ENCODE assay signal across 13 cellular contexts in the genomic region with DNA sequence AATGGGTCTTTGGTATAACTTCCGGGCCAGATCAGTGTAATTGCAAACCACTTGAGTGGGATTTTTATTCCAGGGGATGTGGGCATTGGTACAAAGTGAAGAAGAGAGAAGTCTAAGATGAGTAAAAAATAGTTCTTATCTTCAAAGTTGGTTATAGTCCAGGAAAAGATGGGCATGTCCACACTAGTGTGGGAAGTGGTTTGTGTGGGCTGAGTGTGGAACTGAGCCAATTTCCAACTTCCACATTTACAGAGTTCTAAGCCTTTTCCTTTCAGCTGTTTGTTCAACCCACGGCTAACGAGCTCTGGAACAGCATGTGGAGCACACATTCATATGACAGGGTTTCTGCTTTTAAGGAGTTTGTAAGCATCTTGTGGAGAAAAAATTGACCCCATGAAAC.
DNase-seq lines count a peak whose midpoint lies in the region; ATAC-seq, FAIRE-seq and TF ChIP-seq lines count a peak whose summit lies in the region.
"Had no signal": no experiment of that assay in that cellular context is flagged by ENCODE, and none has a peak within 500 bp of the region (broad histone marks: within the 10 kb centered on the region; RNA-seq: fewer than 3 reads in every experiment).

No MANE protein-coding gene starts in this region.

- H3K4me3 Mint-ChIP-seq in type B pancreatic cell (no peak overlapping the region), endodermal cell (no peak overlapping the region)

- H3K27me3 ChIP-seq in bronchial epithelial cell (ENCODE audit: control insufficient read depth, insufficient read depth, low read length) = no peaks in the 10 kb centered on the region
- H3K27me3 ChIP-seq in endodermal cell (ENCODE audit: control insufficient read depth, insufficient read depth, low read length, poor library complexity, severe bottlenecking) = no peaks in the 10 kb centered on the region
- H3K27me3 ChIP-seq: esophagus squamous epithelium, vagina had no signal

- H3K9me3 ChIP-seq in endodermal cell (ENCODE audit: control insufficient read depth, low read length) = no peaks in the 10 kb centered on the region
- H3K9me3 ChIP-seq: esophagus squamous epithelium, vagina had no signal

- no peak overlapping the region for H3K9ac ChIP-seq in endodermal cell (ENCODE audit: extremely low read depth, low read length, poor library complexity, severe bottlenecking)

- H3K27ac ChIP-seq in endodermal cell (ENCODE audit: low read depth, low read length) = no peak overlapping the region
- H3K27ac ChIP-seq: esophagus squamous epithelium, vagina had no signal

- H3K9me3 Mint-ChIP-seq in type B pancreatic cell = no peaks in the 10 kb centered on the region
- no peaks in the 10 kb centered on the region for H3K9me3 Mint-ChIP-seq in endodermal cell

- H3K4me1 Mint-ChIP-seq in type B pancreatic cell (ENCODE audit: unreplicated experiment) (no peaks in the 10 kb centered on the region), endodermal cell (peaks cover 2% of the 10 kb centered on the region)

- H3K27ac Mint-ChIP-seq in type B pancreatic cell (no peak overlapping the region), endodermal cell (no peak overlapping the region)

- H3K4me3 ChIP-seq in bronchial epithelial cell (ENCODE audit: low read depth, low read length) = no peak overlapping the region
- no peak overlapping the region for H3K4me3 ChIP-seq in endodermal cell (ENCODE audit: low read length)
- H3K4me3 ChIP-seq: esophagus squamous epithelium, vagina had no signal

- ATAC-seq in GM18511 (IDR thresholded peaks at IDR 0.05; ENCODE audit: unreplicated experiment) = no peak

- no peaks in the 10 kb centered on the region for H3K36me3 Mint-ChIP-seq in type B pancreatic cell
- H3K36me3 Mint-ChIP-seq in endodermal cell (ENCODE audit: low read depth) = no peaks in the 10 kb centered on the region

- FAIRE-seq in bronchial epithelial cell (lab: Jason Lieb, UNC) = no peak
- FAIRE-seq: G401.6 had no signal

- 89 to 100% methylated on average over 1 to 3 of the region's 3 CpGs for WGBS in endodermal cell (ENCODE audit: insufficient coverage in 1 of 2, insufficient read length in 1 of 2), 2 experiments

- H3K36me3 ChIP-seq in bronchial epithelial cell (ENCODE audit: control insufficient read depth, insufficient read depth, low read length) = no peaks in the 10 kb centered on the region
- no peaks in the 10 kb centered on the region for H3K36me3 ChIP-seq in endodermal cell (ENCODE audit: control insufficient read depth, insufficient read depth, low read length)
- H3K36me3 ChIP-seq: esophagus squamous epithelium, vagina had no signal

- DNase-seq in DMS 273 (lab: John Stamatoyannopoulos, UW; ENCODE audit: unreplicated experiment) (peak; percentile 51), NCI-H226 (peak; percentile 66), bronchial epithelial cell (ENCODE audit: low read depth) (peak; percentile 91), medulla oblongata (ENCODE audit: extremely low spot score) (peak; percentile 88), type B pancreatic cell (ENCODE audit: extremely low spot score, unreplicated experiment) (no peak), endodermal cell (no peak), germinal center (ENCODE audit: low spot score) (no peak)
- DNase-seq: activated CD4-positive, alpha-beta T cell treated with anti-CD3 and anti-CD28 coated beads, Interleukin-2, amount 50 U/mL, for 4 hours; esophagus squamous epithelium; GOT3 had no signal

- H3K4me1 ChIP-seq in endodermal cell (ENCODE audit: control insufficient read depth, insufficient read depth, low read length) = no peaks in the 10 kb centered on the region

- no peaks in the 10 kb centered on the region for H3K27me3 Mint-ChIP-seq in type B pancreatic cell
- no peaks in the 10 kb centered on the region for H3K27me3 Mint-ChIP-seq in endodermal cell (ENCODE audit: insufficient read depth)

- TF ChIP-seq CTCF in bronchial epithelial cell (IDR thresholded peaks at IDR 0.05; ENCODE audit: insufficient read depth, low read length, severe bottlenecking) (no peak), type B pancreatic cell (conservative IDR thresholded peaks at IDR 0.05) (no peak), endodermal cell (conservative IDR thresholded peaks at IDR 0.05) (no peak)

Comparison
In these comparisons a context has a peak if more than half of its experiments do, and no peak if none do; other contexts are left out.
1. DNase-seq: peak in DMS 273 (single experiment), NCI-H226 (single experiment), bronchial epithelial cell (single experiment) and medulla oblongata (single experiment); none in type B pancreatic cell (single experiment), endodermal cell (single experiment) and germinal center (single experiment).